15 cellular contexts compared by ENCODE assay signal in the genomic region with DNA sequence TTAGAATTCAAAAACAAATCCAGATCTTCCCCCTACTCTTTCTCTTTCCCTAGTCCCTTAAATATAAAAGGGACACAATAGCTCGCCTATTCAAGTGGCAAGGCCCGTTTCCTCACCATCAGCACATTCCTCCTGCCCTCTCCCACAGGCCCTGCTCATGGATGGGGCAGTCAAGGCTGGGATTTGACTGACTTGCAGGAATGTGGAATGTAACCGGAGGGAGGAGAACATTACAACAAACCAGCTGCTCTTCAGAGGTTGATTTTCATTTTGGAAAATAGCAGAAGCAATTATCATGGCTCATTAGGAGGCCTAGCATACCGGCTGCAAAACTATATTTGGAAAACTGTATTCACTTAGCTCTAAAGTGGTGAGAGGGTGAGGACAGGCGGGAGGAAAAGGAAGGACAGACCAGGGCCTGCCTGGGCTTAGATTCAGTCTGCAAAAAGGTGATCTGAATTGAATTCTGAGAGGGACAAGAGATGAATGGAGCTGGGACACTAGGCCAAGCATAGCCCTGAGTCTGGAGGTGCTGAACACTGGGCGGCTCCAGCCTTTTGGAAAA.
"Had no signal": no experiment of that assay in that cellular context is flagged by ENCODE, and none has a peak within 500 bp of the region (broad histone marks: within the 10 kb centered on the region; RNA-seq: fewer than 3 reads in every experiment).

No MANE protein-coding gene starts in this region.

- H3K27me3 ChIP-seq: adrenal gland had no signal

- ATAC-seq: activated CD8-positive, alpha-beta memory T cell treated with anti-CD3 and anti-CD28 coated beads, Interleukin-2, amount 10 ng/mL, durations not matched to agents 7 days and 5 days; stimulated activated effector memory CD8-positive, alpha-beta T cell treated with anti-CD3 and anti-CD28 coated beads, Interleukin-12 subunit alpha, Interleukin-12 subunit beta, amount 100 ng/mL, for 72 hours had no signal

- FAIRE-seq: frontal cortex, islet of Langerhans had no signal

- H3K4me1 Mint-ChIP-seq: activated naive CD4-positive, alpha-beta T cell treated with anti-CD3 and anti-CD28 coated beads, Interleukin-2, amount 10 ng/mL, durations not matched to agents 7 days and 5 days had no signal

- H3K36me3 Mint-ChIP-seq: activated naive CD4-positive, alpha-beta T cell treated with anti-CD3 and anti-CD28 coated beads, Interleukin-2, amount 10 ng/mL, durations not matched to agents 7 days and 5 days; brain; stimulated activated effector memory CD8-positive, alpha-beta T cell treated with anti-CD3 and anti-CD28 coated beads, Interleukin-12 subunit alpha, Interleukin-12 subunit beta, amount 100 ng/mL, for 72 hours had no signal

- H3K4me3 Mint-ChIP-seq: activated CD8-positive, alpha-beta memory T cell treated with anti-CD3 and anti-CD28 coated beads, Interleukin-2, amount 10 ng/mL, durations not matched to agents 7 days and 5 days; activated naive CD4-positive, alpha-beta T cell treated with anti-CD3 and anti-CD28 coated beads, Interleukin-2, amount 10 ng/mL, durations not matched to agents 7 days and 5 days; brain; neural crest cell; stimulated activated effector memory CD8-positive, alpha-beta T cell treated with anti-CD3 and anti-CD28 coated beads, Interleukin-12 subunit alpha, Interleukin-12 subunit beta, amount 100 ng/mL, for 72 hours had no signal

- H3K27ac ChIP-seq: adrenal gland, thoracic aorta had no signal

- H3K9me3 Mint-ChIP-seq: activated naive CD4-positive, alpha-beta T cell treated with anti-CD3 and anti-CD28 coated beads, Interleukin-2, amount 10 ng/mL, durations not matched to agents 7 days and 5 days; stimulated activated effector memory CD8-positive, alpha-beta T cell treated with anti-CD3 and anti-CD28 coated beads, Interleukin-12 subunit alpha, Interleukin-12 subunit beta, amount 100 ng/mL, for 72 hours had no signal

- H3K27ac Mint-ChIP-seq: activated CD8-positive, alpha-beta memory T cell treated with anti-CD3 and anti-CD28 coated beads, Interleukin-2, amount 10 ng/mL, durations not matched to agents 7 days and 5 days; activated naive CD4-positive, alpha-beta T cell treated with anti-CD3 and anti-CD28 coated beads, Interleukin-2, amount 10 ng/mL, durations not matched to agents 7 days and 5 days; stimulated activated effector memory CD8-positive, alpha-beta T cell treated with anti-CD3 and anti-CD28 coated beads, Interleukin-12 subunit alpha, Interleukin-12 subunit beta, amount 100 ng/mL, for 72 hours had no signal

- H3K4me1 ChIP-seq: adrenal gland had no signal

- H3K36me3 ChIP-seq: adrenal gland, thoracic aorta had no signal

- DNase-seq: activated CD4-positive, alpha-beta T cell treated with anti-CD3 and anti-CD28 coated beads, Interleukin-2, amount 50 U/mL, for 48 hours; activated CD4-positive, CD25-positive, alpha-beta regulatory T cell treated with anti-CD3 and anti-CD28 coated beads, Interleukin-2, amount 50 U/mL, for 72 hours; activated CD8-positive, alpha-beta memory T cell treated with anti-CD3 and anti-CD28 coated beads, Interleukin-2, amount 10 ng/mL, durations not matched to agents 7 days and 5 days; activated naive CD4-positive, alpha-beta T cell treated with anti-CD3 and anti-CD28 coated beads, Interleukin-2, amount 10 ng/mL, durations not matched to agents 7 days and 5 days; activated T-cell treated with anti-CD3 and anti-CD28 coated beads, Interleukin-2, amount 50 U/mL, for 1 hour; adrenal gland; effector memory CD4-positive, alpha-beta T cell; head of caudate nucleus; mesendoderm had no signal

- H3K9me3 ChIP-seq: adrenal gland, thoracic aorta had no signal

- H3K4me3 ChIP-seq: adrenal gland, thoracic aorta had no signal
